ENCODE assay signal across 17 cellular contexts in genomic region chr5:56282241-56282640, GRCh38. TPM values are rescaled to one million over a fixed set of nuclear protein-coding genes. Genes with fewer than 3 reads are reported as not detected.
A peak's percentile ranks its signal among the peaks of the same experiment; 100 is the strongest.
DNase-seq lines count a peak whose midpoint lies in the region; ATAC-seq and TF ChIP-seq lines count a peak whose summit lies in the region.
"Had no signal": no experiment of that assay in that cellular context is flagged by ENCODE, and none has a peak within 500 bp of the region (broad histone marks: within the 10 kb centered on the region; RNA-seq: fewer than 3 reads in every experiment).

No MANE protein-coding gene starts in this region.

- POLR2A ChIA-PET in PC-3 (lab: Charles Lee; ENCODE audit: unreplicated experiment), result no interaction called here

- H2BK12ac ChIP-seq in trophoblast cell (ENCODE audit: low read length), result no peak overlapping the region

- H3K23ac ChIP-seq in trophoblast cell (ENCODE audit: low read length), result no peak overlapping the region

- no TSS peak for BruUV-seq in PC-3 (replicated peaks; lab: Mats Ljungman, UMichigan)

- WGBS in trophoblast cell (ENCODE audit: extremely low coverage, insufficient coverage, insufficient read length), result no CpG with 5 or more reads among the region's 1 CpG

- H4K20me1 ChIP-seq in PC-3 (ENCODE audit: low read length), result no peaks in the 10 kb centered on the region

- CTCF ChIA-PET in PC-3 (lab: Charles Lee), result interaction anchor here (0.6 kb wide), 1 partner anchor 1420 kb away, joined by 3 read pairs; no protein-coding TSS in a partner anchor

- H2BK120ac ChIP-seq in trophoblast cell (ENCODE audit: insufficient read depth, low read length, poor library complexity), result peak overlapping the region; percentile 55

- H3K14ac ChIP-seq in trophoblast cell (ENCODE audit: low read length), result no peak overlapping the region

- H3K9ac ChIP-seq in PC-3 (ENCODE audit: low read length) (no peak overlapping the region), trophoblast cell (ENCODE audit: low read length) (no peak overlapping the region)

- 0 out of 2 replicates have a peak overlapping the region, but pooled peaks have one; percentile 18 for H2AFZ ChIP-seq in PC-3 (ENCODE audit: low read length)
- no peak overlapping the region for H2AFZ ChIP-seq in trophoblast cell (ENCODE audit: insufficient read depth, low read length, poor library complexity)

- no peak overlapping the region for H3K4ac ChIP-seq in trophoblast cell (ENCODE audit: low read depth, low read length)

- H3K4me3 ChIP-seq in PC-3 (ENCODE audit: low read length) (no peak overlapping the region), trophoblast cell (ENCODE audit: low read depth, low read length) (no peak overlapping the region)

- intact Hi-C loops in PC-3 (cut with micrococcal nuclease), result loop anchor here (5.0 kb wide), 1 partner anchor 65 kb away; no protein-coding TSS in a partner anchor

- H3K79me1 ChIP-seq in trophoblast cell (ENCODE audit: low read length), result peaks cover 30% of the 10 kb centered on the region

- H4K12ac ChIP-seq in trophoblast cell (ENCODE audit: low read depth, low read length), result no peak overlapping the region

- H3K27ac ChIP-seq in PC-3 (ENCODE audit: low read length), result 0 out of 2 replicates have a peak overlapping the region, but pooled peaks have one; percentile 43
- H3K27ac ChIP-seq in epithelial cell of prostate, result peak overlapping the region; percentile 36
- peak overlapping the region; percentile 62 for H3K27ac ChIP-seq in trophoblast cell (ENCODE audit: low read depth, low read length)
- H3K27ac ChIP-seq: HL-60 had no signal

- H3K4me2 ChIP-seq in PC-3 (ENCODE audit: low read length) (no peak overlapping the region), trophoblast cell (ENCODE audit: low read length) (no peak overlapping the region)

- H3K27me3 ChIP-seq in PC-3 (ENCODE audit: low read length) (no peaks in the 10 kb centered on the region), trophoblast cell (ENCODE audit: insufficient read depth, low read length) (no peaks in the 10 kb centered on the region)

- no peak overlapping the region for H4K8ac ChIP-seq in trophoblast cell (ENCODE audit: low read depth, low read length)

- DNase-seq in EL (peak; percentile 40), PC-3 (peak; percentile 53), epithelial cell of prostate (ENCODE audit: low read depth, low spot score) (no peak), trophoblast cell (no peak), GM10266 (ENCODE audit: extremely low spot score) (no peak)
- no peak for DNase-seq in stimulated activated CD4-positive, alpha-beta T cell treated with anti-CD3 and anti-CD28 coated beads, Interleukin-2, amount 100 ng/mL, for 24 hours
- DNase-seq: ACHN, DMS153, KBM-7, NCI-H1436, NCI-H2029, NCI-H2171, SHP77 had no signal

- H3K18ac ChIP-seq in trophoblast cell (ENCODE audit: low read length), result no peak overlapping the region

- no peaks in the 10 kb centered on the region for H3K9me2 ChIP-seq in PC-3 (replicated peaks; ENCODE audit: low read length)

- ATAC-seq in PC-3 (peak; percentile 76), HG02981 (IDR thresholded peaks at IDR 0.05; ENCODE audit: unreplicated experiment) (no peak)
- ATAC-seq: HCT116 had no signal

- H3K79me2 ChIP-seq in PC-3 (ENCODE audit: low read length) (no peaks in the 10 kb centered on the region), trophoblast cell (ENCODE audit: control insufficient read depth, insufficient read depth, low read length, poor library complexity) (peaks cover 6% of the 10 kb centered on the region)

- peak overlapping the region; percentile 58 for H4K91ac ChIP-seq in trophoblast cell (ENCODE audit: low read depth, low read length)

- no peaks in the 10 kb centered on the region for H3K9me3 ChIP-seq in PC-3 (ENCODE audit: low read length)
- no peaks in the 10 kb centered on the region for H3K9me3 ChIP-seq in trophoblast cell (ENCODE audit: insufficient read depth, low read depth, low read length)

- TF ChIP-seq CTCF in PC-3 (conservative IDR thresholded peaks at IDR 0.05; ENCODE audit: low read depth, low read length) (no peak), GM10266 (IDR thresholded peaks at IDR 0.05; ENCODE audit: control insufficient read depth, insufficient read depth, low read depth, missing control alignments) (no peak)

- H3K4me1 ChIP-seq in PC-3 (ENCODE audit: insufficient read depth, low read length), result peaks cover 30% of the 10 kb centered on the region
- peaks cover 22 to 24% of the 10 kb centered on the region in 2 experiments for H3K4me1 ChIP-seq in trophoblast cell (ENCODE audit: control insufficient read depth in 1 of 2, insufficient read depth in 2 of 2, low read length in 2 of 2)

- no peak overlapping the region for H2AK5ac ChIP-seq in trophoblast cell (ENCODE audit: low read length)

- H2BK5ac ChIP-seq in trophoblast cell (ENCODE audit: low read depth, low read length, poor library complexity), result peak overlapping the region; percentile 49

- H3F3A ChIP-seq in PC-3 (ENCODE audit: low read length, unreplicated experiment), result no peaks in the 10 kb centered on the region

- H3K36me3 ChIP-seq in PC-3 (ENCODE audit: low read depth, low read length), result no peaks in the 10 kb centered on the region
- H3K36me3 ChIP-seq in trophoblast cell (ENCODE audit: control insufficient read depth in 1 of 2, insufficient read depth in 2 of 2, low read length in 2 of 2), result no peaks in the 10 kb centered on the region

RNA-seq across cellular contexts. Expression of gene ANKRD55, which starts 49.1 kb away (rescaled TPM):
- not detected in 2 replicates for total RNA-seq in PC-3 (2014; rRNA removed)
- polyA plus RNA-seq in trophoblast cell (2013), result 0.89 and 1.0 TPM in 2 replicates
- total RNA-seq: NCI-H460 had no signal

Comparison
In these comparisons a context has a peak if more than half of its experiments do, and no peak if none do; other contexts are left out.
1. DNase-seq: peak in EL (single experiment) and PC-3 (single experiment); none in epithelial cell of prostate (single experiment), trophoblast cell (0 of 2), GM10266 (single experiment) and stimulated activated CD4-positive, alpha-beta T cell treated with anti-CD3 and anti-CD28 coated beads, Interleukin-2, amount 100 ng/mL, for 24 hours (0 of 2).
2. Peak in every context shown above with its lines, with median percentiles within 50 percentile points of each other: H3K27ac ChIP-seq.